ENCODE assay signal across 11 cellular contexts in genomic region chr12:75289678-75290200, GRCh38. TPM values are rescaled to one million over a fixed set of nuclear protein-coding genes. Genes with fewer than 3 reads are reported as not detected.
DNase-seq lines count a peak whose midpoint lies in the region; ATAC-seq, FAIRE-seq and TF ChIP-seq lines count a peak whose summit lies in the region.
"Had no signal": no experiment of that assay in that cellular context is flagged by ENCODE, and none has a peak within 500 bp of the region (broad histone marks: within the 10 kb centered on the region; RNA-seq: fewer than 3 reads in every experiment).

No MANE protein-coding gene starts in this region.

- H3K4me3 ChIP-seq in MM.1S (ENCODE audit: low read length) (no peak overlapping the region), bronchial epithelial cell (ENCODE audit: low read depth, low read length) (no peak overlapping the region), neural cell (ENCODE audit: low read length) (no peak overlapping the region), colonic mucosa (no peak overlapping the region), ascending aorta (no peak overlapping the region)

- intact Hi-C loops in colonic mucosa (cut with DNase I) (loop anchor here (10.0 kb wide), 2 partner anchors 495 to 595 kb away; no protein-coding TSS in a partner anchor), ascending aorta (cut with DNase I) (no loop called here)

- H3K9me3 ChIP-seq in MM.1S (replicated peaks; ENCODE audit: insufficient read depth, low read length) (no peaks in the 10 kb centered on the region), neural cell (ENCODE audit: low read length) (no peaks in the 10 kb centered on the region), colonic mucosa (no peaks in the 10 kb centered on the region), ascending aorta (no peaks in the 10 kb centered on the region)

- no peaks in the 10 kb centered on the region for H4K20me1 ChIP-seq in MM.1S (ENCODE audit: insufficient read depth, low read length)
- H4K20me1 ChIP-seq in neural cell (ENCODE audit: insufficient read depth) = no peaks in the 10 kb centered on the region

- TF ChIP-seq EP300 in neural cell (conservative IDR thresholded peaks at IDR 0.05; ENCODE audit: poor library complexity, severe bottlenecking) = no peak

- no peak overlapping the region for H3K27ac ChIP-seq in MM.1S (ENCODE audit: low read length)
- H3K27ac ChIP-seq in neural cell (ENCODE audit: low read length) = no peak overlapping the region
- H3K27ac ChIP-seq in colonic mucosa = no peak overlapping the region
- H3K27ac ChIP-seq in ascending aorta = no peak overlapping the region

- no peaks in the 10 kb centered on the region for H3K79me2 ChIP-seq in MM.1S (ENCODE audit: low read length)
- no peaks in the 10 kb centered on the region for H3K79me2 ChIP-seq in neural cell (replicated peaks; ENCODE audit: insufficient read depth, low read length)

- H3K4me2 ChIP-seq in MM.1S (ENCODE audit: low read depth, low read length) (no peak overlapping the region), neural cell (ENCODE audit: low read length) (no peak overlapping the region)

- H3K4me1 ChIP-seq in MM.1S (ENCODE audit: low read length) (no peaks in the 10 kb centered on the region), colonic mucosa (no peaks in the 10 kb centered on the region), ascending aorta (no peaks in the 10 kb centered on the region)

- H3K9ac ChIP-seq in MM.1S (ENCODE audit: low read length) = no peak overlapping the region
- no peak overlapping the region for H3K9ac ChIP-seq in neural cell (ENCODE audit: low read length)
- no peak overlapping the region for H3K9ac ChIP-seq in colonic mucosa (ENCODE audit: low read depth in 2 of 2, low read length in 2 of 2)

- H3K36me3 ChIP-seq in MM.1S (replicated peaks; ENCODE audit: insufficient read depth, low read length) (no peaks in the 10 kb centered on the region), bronchial epithelial cell (ENCODE audit: control insufficient read depth, insufficient read depth, low read length) (no peaks in the 10 kb centered on the region), neural cell (ENCODE audit: insufficient read depth, low read length) (no peaks in the 10 kb centered on the region), colonic mucosa (no peaks in the 10 kb centered on the region), ascending aorta (no peaks in the 10 kb centered on the region)

- H3F3A ChIP-seq in MM.1S (ENCODE audit: insufficient read depth, low read length) = no peaks in the 10 kb centered on the region
- H3F3A ChIP-seq in neural cell (ENCODE audit: insufficient read depth, low read length, poor library complexity, severe bottlenecking) = no peaks in the 10 kb centered on the region

- TF ChIP-seq RAD21 in neural cell (conservative IDR thresholded peaks at IDR 0.05) = peak; percentile 87

- H3K27me3 ChIP-seq in MM.1S (replicated peaks; ENCODE audit: insufficient read depth, low read length) (no peaks in the 10 kb centered on the region), bronchial epithelial cell (ENCODE audit: control insufficient read depth, insufficient read depth, low read length) (no peaks in the 10 kb centered on the region), neural cell (ENCODE audit: insufficient read depth, low read depth, low read length) (no peaks in the 10 kb centered on the region), colonic mucosa (no peaks in the 10 kb centered on the region), ascending aorta (no peaks in the 10 kb centered on the region)

- FAIRE-seq in bronchial epithelial cell (lab: Jason Lieb, UNC) = no peak
- no peak for FAIRE-seq in HTR-8/SVneo (lab: Jason Lieb, UNC)
- FAIRE-seq: GM12892 had no signal

- TF ChIP-seq CTCF in MM.1S (IDR thresholded peaks at IDR 0.05; ENCODE audit: low read length) (peak; percentile 53), bronchial epithelial cell (IDR thresholded peaks at IDR 0.05; ENCODE audit: insufficient read depth, low read length, severe bottlenecking) (peak; percentile 4), neural cell (IDR thresholded peaks at IDR 0.05; ENCODE audit: poor library complexity, severe bottlenecking) (peak; percentile 72), colonic mucosa (IDR thresholded peaks at IDR 0.05) (no peak), ascending aorta (IDR thresholded peaks at IDR 0.05) (no peak)

- in situ Hi-C loops in G401 (cut with HindIII; ENCODE audit: low sequenced_read_pairs) = no loop called here

- DNase-seq in G401 (ENCODE audit: low spot score) = peak; percentile 3
- DNase-seq in MM.1S = peak; percentile 30
- DNase-seq in bronchial epithelial cell (ENCODE audit: low read depth) = peak; percentile 37
- no peak for DNase-seq in colonic mucosa
- DNase-seq in HTR-8/SVneo (ENCODE audit: insufficient read length, low spot score) = no peak
- DNase-seq in ascending aorta (ENCODE audit: low spot score in 2 of 2) = no peak
- DNase-seq: activated naive CD4-positive, alpha-beta T cell had no signal

- H3K9me2 ChIP-seq in MM.1S (replicated peaks; ENCODE audit: insufficient read depth, low read length) (no peaks in the 10 kb centered on the region), neural cell (ENCODE audit: insufficient read depth, low read length) (no peaks in the 10 kb centered on the region)

- ATAC-seq in HG02938 (IDR thresholded peaks at IDR 0.05; ENCODE audit: unreplicated experiment) = no peak
- ATAC-seq: sciatic nerve had no signal

- H2AFZ ChIP-seq in MM.1S (ENCODE audit: low read length) (no peak overlapping the region), neural cell (ENCODE audit: low read depth, low read length) (no peak overlapping the region)

TF ChIP-seq in neural cell, 6 proteins besides CTCF, POLR2A, EP300 and RAD21:
- TF ChIP-seq TAF1 (IDR thresholded peaks at IDR 0.05; ENCODE audit: low read depth) = no peak
- TF ChIP-seq POLR2AphosphoS5 (IDR thresholded peaks at IDR 0.05) = no peak
- no peak for TF ChIP-seq EZH2 (IDR thresholded peaks at IDR 0.05; ENCODE audit: borderline replicate concordance, insufficient read depth, low read length, poor library complexity, severe bottlenecking)
- peak; percentile 89 for TF ChIP-seq SMC3 (conservative IDR thresholded peaks at IDR 0.05; ENCODE audit: poor library complexity)
- TF ChIP-seq REST (IDR thresholded peaks at IDR 0.05; ENCODE audit: borderline replicate concordance) = no peak
- no peak for TF ChIP-seq MXI1 (conservative IDR thresholded peaks at IDR 0.05; ENCODE audit: poor library complexity, severe bottlenecking)

RNA-seq across cellular contexts. Expression of gene CAPS2, which starts 40.4 kb away (rescaled TPM):
- 2.4 and 2.5 TPM in 2 replicates for total RNA-seq in G401 (2014; rRNA removed; shearing (Covaris generic))
- total RNA-seq in bronchial epithelial cell (1.1 and 7.0 TPM in 2 replicates), colonic mucosa (1 to 10 TPM; 1.5 to 2.6 TPM), ascending aorta (11.0 TPM)
- polyA plus RNA-seq in neural cell = 2.1 TPM in 2 replicates
- 2.2 and 2.8 TPM in 2 replicates for polyA minus RNA-seq in neural cell

RNA-seq across cellular contexts. Expression of gene GLIPR1L1, which starts 44.7 kb away (rescaled TPM):
- not detected in 2 replicates for total RNA-seq in G401 (2014; rRNA removed; shearing (Covaris generic))
- total RNA-seq in bronchial epithelial cell (not detected in 2 replicates), colonic mucosa (not detected), ascending aorta (not detected)
- polyA plus RNA-seq in neural cell = not detected in 2 replicates
- polyA minus RNA-seq in neural cell = not detected in 2 replicates
- total RNA-seq: sciatic nerve had no signal

Comparison
In these comparisons a context has a peak if more than half of its experiments do, and no peak if none do; other contexts are left out.
1. DNase-seq: peak in G401 (single experiment), MM.1S (single experiment) and bronchial epithelial cell (single experiment); none in colonic mucosa (single experiment), HTR-8/SVneo (single experiment) and ascending aorta (0 of 2).
2. CTCF ChIP-seq: peak in MM.1S (single experiment), bronchial epithelial cell (single experiment) and neural cell (single experiment); none in colonic mucosa (single experiment) and ascending aorta (0 of 3).